In genomic region chr9:130186839-130187522, GRCh38 we compare ENCODE assay signal across 8 cellular contexts. TPM values are rescaled to one million over a fixed set of nuclear protein-coding genes. Genes with fewer than 3 reads are reported as not detected.
DNase-seq lines count a peak whose midpoint lies in the region; ATAC-seq, FAIRE-seq and TF ChIP-seq lines count a peak whose summit lies in the region.

No MANE protein-coding gene starts in this region.

- H2AFZ ChIP-seq in mammary epithelial cell (ENCODE audit: low read depth, low read length) = peak overlapping the region; percentile 6

- H4K20me1 ChIP-seq in mammary epithelial cell (ENCODE audit: insufficient read depth, low read length) = no peaks in the 10 kb centered on the region

- TF ChIP-seq CTCF in C4-2B (conservative IDR thresholded peaks at IDR 0.05) = no peak
- peak in 1 of 2 donors; percentile 1 for TF ChIP-seq CTCF in mammary epithelial cell (conservative IDR thresholded peaks at IDR 0.05 in 1 of 2, IDR thresholded peaks at IDR 0.05 in 1 of 2; ENCODE audit: extremely low read depth in 1 of 2, insufficient read depth in 1 of 2, low read depth in 1 of 2, low read length in 2 of 2)
- no peak for TF ChIP-seq CTCF in D721Med (IDR thresholded peaks at IDR 0.05; ENCODE audit: insufficient read depth, missing control alignments)

- dilution Hi-C loops in mammary epithelial cell (cut with HindIII; ENCODE audit: low sequenced_read_pairs) = loop anchor here (5.0 kb wide), 2 partner anchors 75 to 100 kb away; no protein-coding TSS in a partner anchor

- peak overlapping the region; percentile 2 to 50 (median 36) for H3K4me3 ChIP-seq in mammary epithelial cell (replicated peaks in 1 of 3; ENCODE audit: insufficient read depth in 1 of 3, low read depth in 2 of 3, low read length in 3 of 3)

- ATAC-seq in left lobe of liver = peak; percentile 51
- ATAC-seq in HG03460 (IDR thresholded peaks at IDR 0.05; ENCODE audit: unreplicated experiment) = no peak
- ATAC-seq in GM21381 (IDR thresholded peaks at IDR 0.05; ENCODE audit: unreplicated experiment) = no peak
- no peak for ATAC-seq in GM19324 (IDR thresholded peaks at IDR 0.05; ENCODE audit: low FRiP score, unreplicated experiment)

- H3K9me3 ChIP-seq in mammary epithelial cell (replicated peaks; ENCODE audit: insufficient read depth, low read length) = no peaks in the 10 kb centered on the region

- no peak overlapping the region for H3K9ac ChIP-seq in mammary epithelial cell (ENCODE audit: insufficient read depth, low read length)

- peak overlapping the region; percentile 67 for H3K27ac ChIP-seq in C4-2B
- H3K27ac ChIP-seq in mammary epithelial cell (ENCODE audit: insufficient read depth, low read depth, low read length) = no peak overlapping the region

- FAIRE-seq in D721Med (lab: Jason Lieb, UNC) = no peak

- CTCF ChIA-PET in mammary epithelial cell (lab: Charles Lee; ENCODE audit: low non-redundant PET) = no interaction called here

- no TSS peak for BruUV-seq in mammary epithelial cell (replicated peaks; lab: Mats Ljungman, UMichigan)

- peak overlapping the region; percentile 89 for H3K4me2 ChIP-seq in mammary epithelial cell (ENCODE audit: insufficient read depth, low read depth, low read length)

- in situ Hi-C loops in mammary epithelial cell (cut with MboI; ENCODE audit: low sequenced_read_pairs in 2 of 2) = no loop called here

- peak; percentile 11; the same call in 1 of the 2 replicates for TF ChIP-seq RAD21 in Ishikawa (IDR thresholded peaks at IDR 0.05; ENCODE audit: low read depth)

- no peak; the same call in 1 of the 2 replicates for TF ChIP-seq EP300 in Ishikawa (IDR thresholded peaks at IDR 0.05; ENCODE audit: borderline replicate concordance)

- no peaks in the 10 kb centered on the region for H3K27me3 ChIP-seq in mammary epithelial cell (ENCODE audit: insufficient read depth, low read length)

- intact Hi-C loops in mammary epithelial cell (cut with micrococcal nuclease) = no loop called here

- WGBS in mammary epithelial cell (ENCODE audit: low coverage, missing lambda C conversion rate) = 22% methylated on average over 11 of the region's 25 CpGs

- peaks cover 93% of the 10 kb centered on the region for H3K79me2 ChIP-seq in mammary epithelial cell (ENCODE audit: insufficient read depth, low read length)

- no peaks in the 10 kb centered on the region for H3K36me3 ChIP-seq in mammary epithelial cell (ENCODE audit: insufficient read depth, low read length)

- H3K4me1 ChIP-seq in mammary epithelial cell (ENCODE audit: insufficient read depth, low read length) = peaks cover 31% of the 10 kb centered on the region

- DNase-seq in mammary epithelial cell = peak; percentile 69
- no peak for DNase-seq in left lobe of liver (ENCODE audit: low spot score)
- no peak for DNase-seq in D721Med (ENCODE audit: insufficient read length, low spot score)

TF ChIP-seq in Ishikawa, 13 proteins besides CTCF, POLR2A, EP300 and RAD21:
- TF ChIP-seq FOXM1 (IDR thresholded peaks at IDR 0.05; ENCODE audit: borderline replicate concordance, low read depth) (no peak), TAF1 (IDR thresholded peaks at IDR 0.05; ENCODE audit: low read depth) (no peak), YY1 (IDR thresholded peaks at IDR 0.05; ENCODE audit: low read depth) (no peak), TCF12 (IDR thresholded peaks at IDR 0.05; ENCODE audit: low read depth) (no peak), ZBTB7A (IDR thresholded peaks at IDR 0.05; ENCODE audit: low read depth) (no peak), USF1 (IDR thresholded peaks at IDR 0.05) (0 out of 2 replicates have a peak, but pooled peaks have one; percentile 48), NFIC (IDR thresholded peaks at IDR 0.05) (no peak; the same call in 1 of the 2 replicates), MAX (IDR thresholded peaks at IDR 0.05) (peak; percentile 58), EGR1 (IDR thresholded peaks at IDR 0.05) (no peak), REST (IDR thresholded peaks at IDR 0.05; ENCODE audit: low read depth) (no peak), CREB1 (IDR thresholded peaks at IDR 0.05; ENCODE audit: low read depth) (no peak), TEAD4 (IDR thresholded peaks at IDR 0.05) (no peak), CEBPB (IDR thresholded peaks at IDR 0.05) (no peak)
TF ChIP-seq in Ishikawa: peak in this region for 2.

RNA-seq across cellular contexts. Expression of gene NCS1, which starts 14.8 kb away (rescaled TPM):
- total RNA-seq in mammary epithelial cell (10 to 100 TPM; 76.5 to 85.4 TPM), left lobe of liver (2.5 TPM)
- polyA plus RNA-seq in mammary epithelial cell = 59.8 TPM
- 53.3 TPM for polyA minus RNA-seq in mammary epithelial cell

Comparison
In these comparisons a context has a peak if more than half of its experiments do, and no peak if none do; other contexts are left out.
1. RNA of gene NCS1, which starts 14.8 kb away (total RNA-seq): 76.5 to 85.4 TPM in mammary epithelial cell; 2.5 TPM in left lobe of liver (single experiment); every median in the first group is over 10 times any median in the second.